In genomic region chr9:22084336-22085035, GRCh38 we compare ENCODE assay signal across 9 cellular contexts.
DNase-seq lines count a peak whose midpoint lies in the region; ATAC-seq, FAIRE-seq and TF ChIP-seq lines count a peak whose summit lies in the region.
"Had no signal": no experiment of that assay in that cellular context is flagged by ENCODE, and none has a peak within 500 bp of the region (broad histone marks: within the 10 kb centered on the region; RNA-seq: fewer than 3 reads in every experiment).

No MANE protein-coding gene starts in this region.

- 1 to 3% methylated on average over 2 of the region's 2 CpGs for WGBS in pancreas, 2 donors

- H3K27ac ChIP-seq in pancreas (peak overlapping the region in 1 of 4 donors; percentile 36), WERI-Rb-1 (no peak overlapping the region)
- H3K27ac ChIP-seq: psoas muscle had no signal

- ATAC-seq in pancreas (peak; percentile 64 to 85 (median 82)), GM21528 (IDR thresholded peaks at IDR 0.05; ENCODE audit: low FRiP score, unreplicated experiment) (no peak), GM19397 (IDR thresholded peaks at IDR 0.05; ENCODE audit: unreplicated experiment) (no peak), GM18909 (IDR thresholded peaks at IDR 0.05; ENCODE audit: poor library complexity, unreplicated experiment) (no peak)
- ATAC-seq: psoas muscle had no signal

- TF ChIP-seq CTCF in epithelial cell of proximal tubule (conservative IDR thresholded peaks at IDR 0.05; ENCODE audit: low read depth, low read length) (no peak), pancreas (IDR thresholded peaks at IDR 0.05) (no peak), WERI-Rb-1 (IDR thresholded peaks at IDR 0.05; ENCODE audit: low read depth, low read length) (no peak)

- H3K27me3 ChIP-seq in pancreas (no peaks in the 10 kb centered on the region), WERI-Rb-1 (ENCODE audit: insufficient read depth, low read depth, severe bottlenecking) (no peaks in the 10 kb centered on the region)

- intact Hi-C loops in pancreas (cut with DNase I) = no loop called here

- peak; percentile 95 for DNase-seq in ELR (ENCODE audit: low read depth)
- DNase-seq in NCI-H69 (lab: John Stamatoyannopoulos, UW) = peak; percentile 22
- DNase-seq in epithelial cell of proximal tubule (ENCODE audit: low read depth) = peak; percentile 60
- no peak for DNase-seq in pancreas
- DNase-seq in WERI-Rb-1 = no peak
- DNase-seq: psoas muscle had no signal

- no peak for FAIRE-seq in pancreas (lab: Jason Lieb, UNC)

- H3K9me3 ChIP-seq in pancreas (no peaks in the 10 kb centered on the region), WERI-Rb-1 (ENCODE audit: severe bottlenecking) (no peaks in the 10 kb centered on the region)
- H3K9me3 ChIP-seq: psoas muscle had no signal

- no peaks in the 10 kb centered on the region for H3K36me3 ChIP-seq in pancreas
- no peaks in the 10 kb centered on the region for H3K36me3 ChIP-seq in WERI-Rb-1

- H3K4me3 ChIP-seq in epithelial cell of proximal tubule (ENCODE audit: low read depth, low read length) (no peak overlapping the region), pancreas (no peak overlapping the region), WERI-Rb-1 (ENCODE audit: low read depth, low read length) (no peak overlapping the region)
- H3K4me3 ChIP-seq: psoas muscle had no signal

- H3K4me1 ChIP-seq in pancreas = no peaks in the 10 kb centered on the region
- H3K4me1 ChIP-seq: psoas muscle had no signal

Comparison
In these comparisons a context has a peak if more than half of its experiments do, and no peak if none do; other contexts are left out.
1. DNase-seq: peak in ELR (single experiment), NCI-H69 (single experiment) and epithelial cell of proximal tubule (single experiment); none in pancreas (0 of 6) and WERI-Rb-1 (single experiment).
2. ATAC-seq: peak in pancreas (4 of 4); none in GM21528 (single experiment), GM19397 (single experiment) and GM18909 (single experiment).